ENCODE assay signal across 2 cellular contexts in genomic region chrX:44227981-44228380, GRCh38.
TF ChIP-seq lines count a peak whose summit lies in the region.

No MANE protein-coding gene starts in this region.

TF ChIP-seq in SK-N-SH, 30 proteins besides CTCF, POLR2A, EP300 and RAD21 (continued from another document):
- TF ChIP-seq USF1 (IDR thresholded peaks at IDR 0.05; ENCODE audit: borderline replicate concordance, low read depth) (no peak), PBX3 (IDR thresholded peaks at IDR 0.05) (no peak), RXRA (IDR thresholded peaks at IDR 0.05; ENCODE audit: borderline replicate concordance, low read depth) (no peak), MEF2A (IDR thresholded peaks at IDR 0.05; ENCODE audit: borderline replicate concordance, low read depth) (no peak), FOXJ3 (CRISPR knock-in tag; IDR thresholded peaks at IDR 0.05) (no peak), NRF1 (IDR thresholded peaks at IDR 0.05; ENCODE audit: low read depth, low read length) (no peak), MAX (IDR thresholded peaks at IDR 0.05; ENCODE audit: low read depth) (no peak), GATA2 (CRISPR knock-in tag; IDR thresholded peaks at IDR 0.05) (no peak)

TF ChIP-seq in SK-N-SH treated with all-trans-retinoic acid at 6 μM for 48 hours, 23 proteins besides CTCF, POLR2A, EP300 and RAD21 (continued from another document):
- no peak for TF ChIP-seq CREB5 (CRISPR knock-in tag; IDR thresholded peaks at IDR 0.05; ENCODE audit: low read depth)
- no peak for TF ChIP-seq GLIS3 (CRISPR knock-in tag; IDR thresholded peaks at IDR 0.05)
